ENCODE assay signal across 15 cellular contexts in genomic region chr2:42186945-42187632, GRCh38.
"Had no signal": no experiment of that assay in that cellular context is flagged by ENCODE, and none has a peak within 500 bp of the region (broad histone marks: within the 10 kb centered on the region; RNA-seq: fewer than 3 reads in every experiment).

No MANE protein-coding gene starts in this region.

- H3K27ac ChIP-seq: breast epithelium, esophagus squamous epithelium, upper lobe of left lung had no signal

- H3K27me3 ChIP-seq: breast epithelium, esophagus squamous epithelium, upper lobe of left lung had no signal

- H3K4me3 Mint-ChIP-seq: activated naive CD8-positive, alpha-beta T cell treated with anti-CD3 and anti-CD28 coated beads, Interleukin-2, amount 10 ng/mL, durations not matched to agents 7 days and 5 days; activated T-cell treated with anti-CD3 and anti-CD28 coated beads, Interleukin-2, amount 50 U/mL, for 72 hours; nephron; stimulated activated naive B cell treated with anti-CD40 and anti-IgM and Interleukin-4, amounts not matched to agents 10 μg/mL and 1 μg/mL and 100 μg/mL, for 72 hours; T-helper 2 cell treated with Interferon-gamma antibody and Interleukin-4, amounts not matched to agents 5 μg/mL and 100 μg/mL, for 36 hours; WTC11 had no signal

- H3K9me3 ChIP-seq: breast epithelium, esophagus squamous epithelium, thoracic aorta, upper lobe of left lung had no signal

- ATAC-seq: activated T-cell treated with anti-CD3 and anti-CD28 coated beads, Interleukin-2, amount 50 U/mL, for 72 hours; left colon; stimulated activated naive B cell treated with anti-CD40 and anti-IgM and Interleukin-4, amounts not matched to agents 10 μg/mL and 1 μg/mL and 100 μg/mL, for 72 hours; WTC11 had no signal

- H3K36me3 ChIP-seq: breast epithelium, esophagus squamous epithelium, thoracic aorta, upper lobe of left lung had no signal

- H3K4me3 ChIP-seq: breast epithelium, esophagus squamous epithelium, lung, upper lobe of left lung had no signal

- H3K27me3 Mint-ChIP-seq: activated naive CD8-positive, alpha-beta T cell treated with anti-CD3 and anti-CD28 coated beads, Interleukin-2, amount 10 ng/mL, durations not matched to agents 7 days and 5 days; stimulated activated naive B cell treated with anti-CD40 and anti-IgM and Interleukin-4, amounts not matched to agents 10 μg/mL and 1 μg/mL and 100 μg/mL, for 72 hours had no signal

- H3K27ac Mint-ChIP-seq: activated naive CD8-positive, alpha-beta T cell treated with anti-CD3 and anti-CD28 coated beads, Interleukin-2, amount 10 ng/mL, durations not matched to agents 7 days and 5 days; T-helper 2 cell treated with Interferon-gamma antibody and Interleukin-4, amounts not matched to agents 5 μg/mL and 100 μg/mL, for 36 hours; WTC11 had no signal

- H3K9me3 Mint-ChIP-seq: activated naive CD8-positive, alpha-beta T cell treated with anti-CD3 and anti-CD28 coated beads, Interleukin-2, amount 10 ng/mL, durations not matched to agents 7 days and 5 days; activated T-cell treated with anti-CD3 and anti-CD28 coated beads, Interleukin-2, amount 50 U/mL, for 72 hours; nephron; stimulated activated naive B cell treated with anti-CD40 and anti-IgM and Interleukin-4, amounts not matched to agents 10 μg/mL and 1 μg/mL and 100 μg/mL, for 72 hours; T-helper 2 cell treated with Interferon-gamma antibody and Interleukin-4, amounts not matched to agents 5 μg/mL and 100 μg/mL, for 36 hours; WTC11 had no signal

- H3K4me1 ChIP-seq: breast epithelium had no signal

- H3K36me3 Mint-ChIP-seq: WTC11 had no signal

- DNase-seq: activated CD4-positive, alpha-beta T cell treated with anti-CD3 and anti-CD28 coated beads for 48 hours; activated CD8-positive, alpha-beta memory T cell treated with anti-CD3 and anti-CD28 coated beads, Interleukin-2, amount 50 U/mL, for 4 hours; activated naive CD8-positive, alpha-beta T cell treated with anti-CD3 and anti-CD28 coated beads, Interleukin-2, amount 10 ng/mL, durations not matched to agents 7 days and 5 days; activated T-cell treated with anti-CD3 and anti-CD28 coated beads, Interleukin-2, amount 50 U/mL, for 72 hours; effector CD4-positive, alpha-beta T cell; esophagus squamous epithelium; left colon; stimulated activated naive B cell treated with anti-CD40 and anti-IgM and Interleukin-4, amounts not matched to agents 10 μg/mL and 1 μg/mL and 100 μg/mL, for 72 hours; upper lobe of left lung had no signal
